18 cellular contexts compared by ENCODE assay signal in the genomic region with DNA sequence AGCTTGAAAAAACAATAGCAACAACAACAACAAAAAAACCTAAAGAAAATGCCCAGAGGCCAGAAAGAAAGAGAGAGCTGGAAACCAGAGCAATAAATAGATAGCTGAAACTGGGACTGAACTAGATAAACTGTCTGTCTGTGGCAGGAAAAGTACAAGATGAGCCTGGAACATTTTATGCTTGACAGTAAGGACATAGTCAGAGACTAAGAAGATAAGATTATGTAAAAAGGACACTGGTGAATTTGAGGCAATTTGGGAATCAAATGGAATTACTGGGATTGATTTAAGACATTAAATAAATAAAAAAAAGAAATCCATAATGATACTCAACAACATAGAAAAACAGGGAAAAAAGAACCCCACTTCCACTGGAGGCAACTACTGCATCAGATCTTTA.
"Had no signal": no experiment of that assay in that cellular context is flagged by ENCODE, and none has a peak within 500 bp of the region (broad histone marks: within the 10 kb centered on the region; RNA-seq: fewer than 3 reads in every experiment).

No MANE protein-coding gene starts in this region.

- H3K36me3 ChIP-seq: MG63 had no signal

- H3K9me3 ChIP-seq: MG63 had no signal

- DNase-seq: KBM-7, MG63, NCI-H1092, NCI-H1105 treated with DMSO at 0.1 percent for 48 hours, NCI-H1417 treated with DMSO at 0.1 percent for 48 hours, NCI-H146, NCI-H1694 treated with DMSO at 0.1 percent for 48 hours, NCI-H1930, NCI-H2081, NCI-H2107, NCI-H2227 treated with DMSO at 0.1 percent for 48 hours, NCI-H524 treated with DMSO at 0.1 percent for 48 hours, NCI-H69, NCI-H774, RPMI8226, SHP77, SW 1271 had no signal

- H3K27ac ChIP-seq: HL-60 had no signal

- H3K4me3 ChIP-seq: MG63 had no signal

- H3K27me3 ChIP-seq: MG63 had no signal
